2 cellular contexts compared by ENCODE assay signal in genomic region chr2:101778102-101778501, GRCh38.
TF ChIP-seq lines count a peak whose summit lies in the region.

No MANE protein-coding gene starts in this region.

TF ChIP-seq in GM23338, 12 proteins besides CTCF, POLR2A, EP300 and RAD21 (continued from another document):
- no peak for TF ChIP-seq ZNF462 (CRISPR knock-in tag; IDR thresholded peaks at IDR 0.05)
- no peak for TF ChIP-seq ZNF114 (CRISPR knock-in tag; IDR thresholded peaks at IDR 0.05)
- TF ChIP-seq, protein P1, sequence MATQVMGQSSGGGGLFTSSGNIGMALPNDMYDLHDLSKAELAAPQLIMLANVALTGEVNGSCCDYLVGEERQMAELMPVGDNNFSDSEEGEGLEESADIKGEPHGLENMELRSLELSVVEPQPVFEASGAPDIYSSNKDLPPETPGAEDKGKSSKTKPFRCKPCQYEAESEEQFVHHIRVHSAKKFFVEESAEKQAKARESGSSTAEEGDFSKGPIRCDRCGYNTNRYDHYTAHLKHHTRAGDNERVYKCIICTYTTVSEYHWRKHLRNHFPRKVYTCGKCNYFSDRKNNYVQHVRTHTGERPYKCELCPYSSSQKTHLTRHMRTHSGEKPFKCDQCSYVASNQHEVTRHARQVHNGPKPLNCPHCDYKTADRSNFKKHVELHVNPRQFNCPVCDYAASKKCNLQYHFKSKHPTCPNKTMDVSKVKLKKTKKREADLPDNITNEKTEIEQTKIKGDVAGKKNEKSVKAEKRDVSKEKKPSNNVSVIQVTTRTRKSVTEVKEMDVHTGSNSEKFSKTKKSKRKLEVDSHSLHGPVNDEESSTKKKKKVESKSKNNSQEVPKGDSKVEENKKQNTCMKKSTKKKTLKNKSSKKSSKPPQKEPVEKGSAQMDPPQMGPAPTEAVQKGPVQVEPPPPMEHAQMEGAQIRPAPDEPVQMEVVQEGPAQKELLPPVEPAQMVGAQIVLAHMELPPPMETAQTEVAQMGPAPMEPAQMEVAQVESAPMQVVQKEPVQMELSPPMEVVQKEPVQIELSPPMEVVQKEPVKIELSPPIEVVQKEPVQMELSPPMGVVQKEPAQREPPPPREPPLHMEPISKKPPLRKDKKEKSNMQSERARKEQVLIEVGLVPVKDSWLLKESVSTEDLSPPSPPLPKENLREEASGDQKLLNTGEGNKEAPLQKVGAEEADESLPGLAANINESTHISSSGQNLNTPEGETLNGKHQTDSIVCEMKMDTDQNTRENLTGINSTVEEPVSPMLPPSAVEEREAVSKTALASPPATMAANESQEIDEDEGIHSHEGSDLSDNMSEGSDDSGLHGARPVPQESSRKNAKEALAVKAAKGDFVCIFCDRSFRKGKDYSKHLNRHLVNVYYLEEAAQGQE (IDR thresholded peaks at IDR 0.05; ENCODE audit: unreplicated experiment) = no peak
- no peak for TF ChIP-seq NANOG (IDR thresholded peaks at IDR 0.05; ENCODE audit: borderline replicate concordance)
- TF ChIP-seq CREB1 (CRISPR knock-in tag; IDR thresholded peaks at IDR 0.05; ENCODE audit: low read depth) = no peak
- TF ChIP-seq EZH2 (IDR thresholded peaks at IDR 0.05; ENCODE audit: low read depth, unreplicated experiment) = no peak
- TF ChIP-seq JUNB (IDR thresholded peaks at IDR 0.05; ENCODE audit: unreplicated experiment) = no peak
- no peak for TF ChIP-seq POLR2AphosphoS5 (IDR thresholded peaks at IDR 0.05; ENCODE audit: low read depth)

TF ChIP-seq in WTC11, 78 proteins besides CTCF, POLR2A, EP300 and RAD21 (continued from another document):
- TF ChIP-seq ZNF532 (CRISPR knock-in tag; IDR thresholded peaks at IDR 0.05; ENCODE audit: borderline replicate concordance) (no peak), ATF1 (CRISPR knock-in tag; IDR thresholded peaks at IDR 0.05) (no peak), ZNF425 (CRISPR knock-in tag; conservative IDR thresholded peaks at IDR 0.05) (no peak), TCF7 (CRISPR knock-in tag; IDR thresholded peaks at IDR 0.05; ENCODE audit: low read depth) (no peak), GTF2I (CRISPR knock-in tag; conservative IDR thresholded peaks at IDR 0.05) (no peak), AR (CRISPR knock-in tag; IDR thresholded peaks at IDR 0.05) (no peak), FOXK1 (CRISPR knock-in tag; IDR thresholded peaks at IDR 0.05) (no peak), ZNF423 (CRISPR knock-in tag; IDR thresholded peaks at IDR 0.05) (no peak), ZMAT4 (CRISPR knock-in tag; IDR thresholded peaks at IDR 0.05) (no peak), ZNF263 (CRISPR knock-in tag; IDR thresholded peaks at IDR 0.05; ENCODE audit: low read depth) (no peak), HMGXB4 (CRISPR knock-in tag; IDR thresholded peaks at IDR 0.05) (no peak)
- TF ChIP-seq, protein P2, sequence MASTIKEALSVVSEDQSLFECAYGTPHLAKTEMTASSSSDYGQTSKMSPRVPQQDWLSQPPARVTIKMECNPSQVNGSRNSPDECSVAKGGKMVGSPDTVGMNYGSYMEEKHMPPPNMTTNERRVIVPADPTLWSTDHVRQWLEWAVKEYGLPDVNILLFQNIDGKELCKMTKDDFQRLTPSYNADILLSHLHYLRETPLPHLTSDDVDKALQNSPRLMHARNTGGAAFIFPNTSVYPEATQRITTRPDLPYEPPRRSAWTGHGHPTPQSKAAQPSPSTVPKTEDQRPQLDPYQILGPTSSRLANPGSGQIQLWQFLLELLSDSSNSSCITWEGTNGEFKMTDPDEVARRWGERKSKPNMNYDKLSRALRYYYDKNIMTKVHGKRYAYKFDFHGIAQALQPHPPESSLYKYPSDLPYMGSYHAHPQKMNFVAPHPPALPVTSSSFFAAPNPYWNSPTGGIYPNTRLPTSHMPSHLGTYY (CRISPR knock-in tag; IDR thresholded peaks at IDR 0.05) = no peak
TF ChIP-seq in WTC11: peak in this region for 0.
